In genomic region chr4:188198980-188199792, GRCh38 we compare ENCODE assay signal across 37 cellular contexts. TPM values are rescaled to one million over a fixed set of nuclear protein-coding genes. Genes with fewer than 3 reads are reported as not detected.
A peak's percentile ranks its signal among the peaks of the same experiment; 100 is the strongest.
DNase-seq lines count a peak whose midpoint lies in the region; ATAC-seq and TF ChIP-seq lines count a peak whose summit lies in the region.
"Had no signal": no experiment of that assay in that cellular context is flagged by ENCODE, and none has a peak within 500 bp of the region (broad histone marks: within the 10 kb centered on the region; RNA-seq: fewer than 3 reads in every experiment).

No MANE protein-coding gene starts in this region.

- DNase-seq in chondrocyte (ENCODE audit: low spot score) (no peak), neural progenitor cell (ENCODE audit: low spot score) (no peak), Karpas-422 (no peak), Peyer's patch (no peak), cerebellar cortex (ENCODE audit: low spot score) (no peak)
- DNase-seq: activated CD8-positive, alpha-beta memory T cell treated with anti-CD3 and anti-CD28 coated beads, Interleukin-2, amount 10 ng/mL, durations not matched to agents 7 days and 5 days; activated gamma-delta T cell treated with Interleukin-2 at 50 U/mL for 16 hours; activated naive CD8-positive, alpha-beta T cell treated with anti-CD3 and anti-CD28 coated beads, Interleukin-2, amount 10 ng/mL, durations not matched to agents 7 days and 5 days; activated T-cell treated with anti-CD3 and anti-CD28 coated beads, Interleukin-2, amount 50 U/mL, for 48 hours; CD4-positive, alpha-beta memory T cell; foreskin melanocyte; H7; heart right ventricle; kidney glomerular epithelial cell; mucosa of descending colon; NCI-H1092; NCI-H187 treated with DMSO at 0.1 percent for 48 hours; NCI-H69; pancreas; retina; Right ventricle myocardium superior; stimulated activated CD4-positive, alpha-beta T cell treated with anti-CD3 and anti-CD28 coated beads, Interleukin-1b, Interleukin-23, amount 100 ng/mL, for 48 hours; stimulated activated naive CD8-positive, alpha-beta T cell treated with anti-CD3 and anti-CD28 coated beads, Interleukin-15, Interleukin-2, amounts not matched to agents 100 U/mL and 50 U/mL, for 24 hours; upper lobe of right lung had no signal

- H3K4me3 Mint-ChIP-seq in chondrocyte (ENCODE audit: unreplicated experiment), result peak overlapping the region; percentile 21
- no peak overlapping the region for H3K4me3 Mint-ChIP-seq in neural progenitor cell
- H3K4me3 Mint-ChIP-seq: activated CD8-positive, alpha-beta memory T cell treated with anti-CD3 and anti-CD28 coated beads, Interleukin-2, amount 10 ng/mL, durations not matched to agents 7 days and 5 days; activated naive CD8-positive, alpha-beta T cell treated with anti-CD3 and anti-CD28 coated beads, Interleukin-2, amount 10 ng/mL, durations not matched to agents 7 days and 5 days; B cell; CD4-positive, alpha-beta memory T cell; dendritic cell treated with granulocyte-macrophage colony-stimulating factor and Interleukin-4, amounts not matched to agents 40 ng/mL and 50 ng/mL, for 4 days; IgD-negative memory B cell; natural killer cell treated with Interleukin-12 subunit alpha and Interleukin-12 subunit beta and Interleukin-15 and Interleukin-18, amount 100 ng/mL, for 72 hours; T-helper 1 cell treated with Interleukin-12 subunit alpha and Interleukin-12 subunit beta and Interleukin-4 antibody, amounts not matched to agents 30 μg/mL and 1 μg/mL, for 36 hours had no signal

- H3K4me3 ChIP-seq in ACC112 (ENCODE audit: low read depth, low read length), result peak overlapping the region; percentile 18; the same call in 1 of the 2 replicates
- no peak overlapping the region for H3K4me3 ChIP-seq in HUES6 (ENCODE audit: low read depth, low read length)
- H3K4me3 ChIP-seq in neural progenitor cell, result no peak overlapping the region
- no peak overlapping the region for H3K4me3 ChIP-seq in Karpas-422 (ENCODE audit: low read length)
- H3K4me3 ChIP-seq in Peyer's patch, result no peak overlapping the region
- H3K4me3 ChIP-seq: heart right ventricle, mucosa of descending colon, pancreas, upper lobe of right lung had no signal

- no peaks in the 10 kb centered on the region for H3K27me3 ChIP-seq in ACC112 (ENCODE audit: insufficient read depth, low read length)
- no peaks in the 10 kb centered on the region for H3K27me3 ChIP-seq in HUES6 (ENCODE audit: control insufficient read depth, insufficient read depth, low read length)
- H3K27me3 ChIP-seq in neural progenitor cell, result no peaks in the 10 kb centered on the region
- H3K27me3 ChIP-seq in Karpas-422 (ENCODE audit: low read length), result no peaks in the 10 kb centered on the region
- no peaks in the 10 kb centered on the region for H3K27me3 ChIP-seq in Peyer's patch
- H3K27me3 ChIP-seq: pancreas, upper lobe of right lung had no signal

- TF ChIP-seq POLR2A in Peyer's patch (IDR thresholded peaks at IDR 0.05), result no peak

- no peaks in the 10 kb centered on the region for H4K20me1 ChIP-seq in neural progenitor cell (ENCODE audit: low read depth)
- H4K20me1 ChIP-seq in Karpas-422 (ENCODE audit: insufficient read depth, low read depth, low read length), result no peaks in the 10 kb centered on the region

- no peaks in the 10 kb centered on the region for H3K36me3 ChIP-seq in ACC112 (ENCODE audit: insufficient read depth, low read length)
- H3K36me3 ChIP-seq in HUES6 (ENCODE audit: control insufficient read depth, insufficient read depth, low read length), result no peaks in the 10 kb centered on the region
- no peaks in the 10 kb centered on the region for H3K36me3 ChIP-seq in neural progenitor cell
- H3K36me3 ChIP-seq in Karpas-422 (ENCODE audit: insufficient read depth, low read length), result no peaks in the 10 kb centered on the region
- no peaks in the 10 kb centered on the region for H3K36me3 ChIP-seq in Peyer's patch
- H3K36me3 ChIP-seq: heart right ventricle, pancreas, upper lobe of right lung had no signal

- H3K9me3 ChIP-seq in HUES6 (ENCODE audit: control insufficient read depth, insufficient read depth, low read depth, low read length) (no peaks in the 10 kb centered on the region), neural progenitor cell (ENCODE audit: low read depth) (no peaks in the 10 kb centered on the region), Karpas-422 (ENCODE audit: low read length) (no peaks in the 10 kb centered on the region), Peyer's patch (no peaks in the 10 kb centered on the region)
- H3K9me3 ChIP-seq: mucosa of descending colon, pancreas, upper lobe of right lung had no signal

- peak overlapping the region; percentile 68 for H3K27ac ChIP-seq in ACC112 (ENCODE audit: low read depth, low read length)
- 0 out of 2 replicates have a peak overlapping the region, but pooled peaks have one; percentile 9 for H3K27ac ChIP-seq in HUES6 (ENCODE audit: low read depth, low read length)
- H3K27ac ChIP-seq in neural progenitor cell, result no peak overlapping the region
- H3K27ac ChIP-seq in Karpas-422 (ENCODE audit: low read length), result no peak overlapping the region
- no peak overlapping the region for H3K27ac ChIP-seq in Peyer's patch
- H3K27ac ChIP-seq: heart right ventricle, pancreas, upper lobe of right lung had no signal

- no peaks in the 10 kb centered on the region for H3K9me3 Mint-ChIP-seq in chondrocyte (ENCODE audit: low read depth)
- peaks cover 6% of the 10 kb centered on the region for H3K9me3 Mint-ChIP-seq in neural progenitor cell
- H3K9me3 Mint-ChIP-seq: activated naive CD8-positive, alpha-beta T cell treated with anti-CD3 and anti-CD28 coated beads, Interleukin-2, amount 10 ng/mL, durations not matched to agents 7 days and 5 days had no signal

- no peak for TF ChIP-seq CTCF in chondrocyte (IDR thresholded peaks at IDR 0.05)
- TF ChIP-seq CTCF in neural progenitor cell (IDR thresholded peaks at IDR 0.05), result no peak
- TF ChIP-seq CTCF in Peyer's patch (IDR thresholded peaks at IDR 0.05), result no peak

- H3K9me2 ChIP-seq in Karpas-422 (replicated peaks; ENCODE audit: insufficient read depth, low read length), result no peaks in the 10 kb centered on the region

- H2AFZ ChIP-seq in ACC112 (ENCODE audit: low read length, unreplicated experiment), result peak overlapping the region; percentile 70
- H2AFZ ChIP-seq in neural progenitor cell (replicated peaks), result peak overlapping the region; percentile 6
- H2AFZ ChIP-seq in Karpas-422 (ENCODE audit: low read length), result no peak overlapping the region

- ATAC-seq in HG03378 (IDR thresholded peaks at IDR 0.05; ENCODE audit: unreplicated experiment), result no peak
- ATAC-seq: activated CD8-positive, alpha-beta memory T cell treated with anti-CD3 and anti-CD28 coated beads, Interleukin-2, amount 10 ng/mL, durations not matched to agents 7 days and 5 days; esophagus mucosa; heart right ventricle; mucosa of descending colon; natural killer cell treated with Interleukin-12 subunit alpha and Interleukin-12 subunit beta and Interleukin-15 and Interleukin-18, amount 100 ng/mL, for 72 hours; pancreas; SK-N-SH treated with all-trans-retinoic acid at 6 μM for 48 hours; stimulated activated naive CD8-positive, alpha-beta T cell treated with anti-CD3 and anti-CD28 coated beads, Interleukin-15, Interleukin-2, amounts not matched to agents 100 U/mL and 50 U/mL, for 24 hours; upper lobe of right lung had no signal

- no peaks in the 10 kb centered on the region for H3K79me2 ChIP-seq in ACC112 (ENCODE audit: control insufficient read depth, insufficient read depth, low read length, unreplicated experiment)
- no peaks in the 10 kb centered on the region for H3K79me2 ChIP-seq in neural progenitor cell (ENCODE audit: low read depth)
- H3K79me2 ChIP-seq in Karpas-422 (ENCODE audit: low read length), result no peaks in the 10 kb centered on the region

- H3K36me3 Mint-ChIP-seq in chondrocyte (ENCODE audit: low read depth) (peaks cover 1% of the 10 kb centered on the region), neural progenitor cell (peaks cover 2% of the 10 kb centered on the region)
- H3K36me3 Mint-ChIP-seq: activated naive CD8-positive, alpha-beta T cell treated with anti-CD3 and anti-CD28 coated beads, Interleukin-2, amount 10 ng/mL, durations not matched to agents 7 days and 5 days; CD4-positive, alpha-beta memory T cell; IgD-negative memory B cell; natural killer cell treated with Interleukin-12 subunit alpha and Interleukin-12 subunit beta and Interleukin-15 and Interleukin-18, amount 100 ng/mL, for 72 hours had no signal

- H3K4me2 ChIP-seq in neural progenitor cell, result no peak overlapping the region
- H3K4me2 ChIP-seq in Karpas-422 (ENCODE audit: low read depth, low read length, poor library complexity, severe bottlenecking), result no peak overlapping the region

- H3K4me1 Mint-ChIP-seq in chondrocyte (ENCODE audit: low read depth) (peaks cover 43% of the 10 kb centered on the region), neural progenitor cell (peaks cover 15% of the 10 kb centered on the region)
- H3K4me1 Mint-ChIP-seq: activated CD8-positive, alpha-beta memory T cell treated with anti-CD3 and anti-CD28 coated beads, Interleukin-2, amount 10 ng/mL, durations not matched to agents 7 days and 5 days; activated naive CD8-positive, alpha-beta T cell treated with anti-CD3 and anti-CD28 coated beads, Interleukin-2, amount 10 ng/mL, durations not matched to agents 7 days and 5 days; B cell; CD4-positive, alpha-beta memory T cell; IgD-negative memory B cell had no signal

- H3K9ac ChIP-seq in HUES6 (ENCODE audit: low read length) (no peak overlapping the region), neural progenitor cell (no peak overlapping the region), Karpas-422 (ENCODE audit: low read length) (no peak overlapping the region)

- no peaks in the 10 kb centered on the region for H3K27me3 Mint-ChIP-seq in chondrocyte (ENCODE audit: low read depth)
- H3K27me3 Mint-ChIP-seq in neural progenitor cell (ENCODE audit: insufficient read depth, low read depth), result peaks cover 7% of the 10 kb centered on the region
- H3K27me3 Mint-ChIP-seq: activated CD8-positive, alpha-beta memory T cell treated with anti-CD3 and anti-CD28 coated beads, Interleukin-2, amount 10 ng/mL, durations not matched to agents 7 days and 5 days; activated naive CD8-positive, alpha-beta T cell treated with anti-CD3 and anti-CD28 coated beads, Interleukin-2, amount 10 ng/mL, durations not matched to agents 7 days and 5 days; B cell; CD4-positive, alpha-beta memory T cell; dendritic cell treated with granulocyte-macrophage colony-stimulating factor and Interleukin-4, amounts not matched to agents 40 ng/mL and 50 ng/mL, for 4 days; IgD-negative memory B cell; natural killer cell treated with Interleukin-12 subunit alpha and Interleukin-12 subunit beta and Interleukin-15 and Interleukin-18, amount 100 ng/mL, for 72 hours had no signal

- no peaks in the 10 kb centered on the region for H3F3A ChIP-seq in neural progenitor cell (ENCODE audit: low read depth)

- H3K4me1 ChIP-seq in ACC112 (ENCODE audit: control insufficient read depth, insufficient read depth, low read length, unreplicated experiment), result peaks cover 23% of the 10 kb centered on the region
- H3K4me1 ChIP-seq in HUES6 (ENCODE audit: control insufficient read depth, insufficient read depth, low read length), result peaks cover 19% of the 10 kb centered on the region
- peaks cover 3% of the 10 kb centered on the region for H3K4me1 ChIP-seq in neural progenitor cell
- H3K4me1 ChIP-seq in Karpas-422 (ENCODE audit: low read length), result no peaks in the 10 kb centered on the region
- H3K4me1 ChIP-seq in Peyer's patch, result no peaks in the 10 kb centered on the region
- H3K4me1 ChIP-seq: pancreas, upper lobe of right lung had no signal

- H3K27ac Mint-ChIP-seq in chondrocyte (ENCODE audit: unreplicated experiment) (peak overlapping the region; percentile 84), neural progenitor cell (no peak overlapping the region)
- H3K27ac Mint-ChIP-seq: activated CD8-positive, alpha-beta memory T cell treated with anti-CD3 and anti-CD28 coated beads, Interleukin-2, amount 10 ng/mL, durations not matched to agents 7 days and 5 days; activated naive CD8-positive, alpha-beta T cell treated with anti-CD3 and anti-CD28 coated beads, Interleukin-2, amount 10 ng/mL, durations not matched to agents 7 days and 5 days; B cell; CD4-positive, alpha-beta memory T cell; dendritic cell treated with granulocyte-macrophage colony-stimulating factor and Interleukin-4, amounts not matched to agents 40 ng/mL and 50 ng/mL, for 4 days; natural killer cell treated with Interleukin-12 subunit alpha and Interleukin-12 subunit beta and Interleukin-15 and Interleukin-18, amount 100 ng/mL, for 72 hours; T-helper 1 cell treated with Interleukin-12 subunit alpha and Interleukin-12 subunit beta and Interleukin-4 antibody, amounts not matched to agents 30 μg/mL and 1 μg/mL, for 36 hours had no signal

RNA-seq across cellular contexts. Expression of gene TRIML1, which starts 59.9 kb away (rescaled TPM):
- total RNA-seq in chondrocyte, result not detected in 3 replicates
- total RNA-seq in neural progenitor cell (ENCODE audit: low replicate concordance), result not detected in 2 replicates
- not detected in 2 replicates for total RNA-seq in Karpas-422 (2014; rRNA removed; shearing (Covaris generic); ENCODE audit: low replicate concordance)
- total RNA-seq in Peyer's patch, result not detected
- total RNA-seq: activated CD8-positive, alpha-beta memory T cell treated with anti-CD3 and anti-CD28 coated beads, Interleukin-2, amount 10 ng/mL, durations not matched to agents 7 days and 5 days; activated naive CD8-positive, alpha-beta T cell treated with anti-CD3 and anti-CD28 coated beads, Interleukin-2, amount 10 ng/mL, durations not matched to agents 7 days and 5 days; B cell; CD4-positive, alpha-beta memory T cell; Daoy; esophagus mucosa; H7; heart right ventricle; lower leg skin; mucosa of descending colon; natural killer cell treated with Interleukin-12 subunit alpha and Interleukin-12 subunit beta and Interleukin-15 and Interleukin-18, amount 100 ng/mL, for 72 hours; pancreas; Right ventricle myocardium superior; temporal lobe; upper lobe of right lung had no signal

Comparison
In these comparisons a context has a peak if more than half of its experiments do, and no peak if none do; other contexts are left out.
1. H3K27ac ChIP-seq: peak in ACC112 (single experiment) and HUES6 (single experiment); none in neural progenitor cell (single experiment), Karpas-422 (single experiment) and Peyer's patch (0 of 4).